14 cellular contexts compared by ENCODE assay signal in the genomic region with DNA sequence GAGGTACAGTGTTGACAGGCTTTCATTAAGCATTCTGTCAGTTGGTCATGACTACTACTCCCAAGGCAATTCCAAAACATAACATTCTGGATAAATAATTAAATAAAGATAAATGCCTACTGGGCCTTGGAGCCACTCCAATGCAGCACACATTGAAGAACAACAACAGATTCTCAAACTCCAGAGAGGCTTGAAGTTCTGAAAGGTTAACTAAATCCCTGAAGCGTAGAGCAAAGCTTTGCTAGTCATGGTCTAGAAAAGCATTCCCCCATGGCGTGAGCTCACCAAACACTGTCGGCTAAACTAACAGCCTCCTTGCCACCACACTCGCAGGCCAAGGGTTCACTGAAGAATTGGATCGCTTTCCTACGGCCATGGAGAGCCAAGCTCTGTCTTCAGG.
A peak's percentile ranks its signal among the peaks of the same experiment; 100 is the strongest.
DNase-seq lines count a peak whose midpoint lies in the region; ATAC-seq and TF ChIP-seq lines count a peak whose summit lies in the region.
"Had no signal": no experiment of that assay in that cellular context is flagged by ENCODE, and none has a peak within 500 bp of the region (broad histone marks: within the 10 kb centered on the region; RNA-seq: fewer than 3 reads in every experiment).

No MANE protein-coding gene starts in this region.

- H3K27ac Mint-ChIP-seq in activated T-helper 17 cell treated with anti-CD3 and anti-CD28 coated beads, Interleukin-2, amount 50 U/mL, for 72 hours, result no peak overlapping the region
- H3K27ac Mint-ChIP-seq in stimulated activated memory B cell treated with anti-CD40 and anti-IgM and Interleukin-4, amounts not matched to agents 10 μg/mL and 1 μg/mL and 100 μg/mL, for 72 hours, result no peak overlapping the region
- H3K27ac Mint-ChIP-seq: CD4-positive, CD25-positive, alpha-beta regulatory T cell had no signal

- in situ Hi-C loops in Caki2 (cut with HindIII; ENCODE audit: low pct_unique_long_range_greater_than_20kb, low sequenced_read_pairs), result no loop called here

- H3K4me2 ChIP-seq in OCI-LY7 (ENCODE audit: low read length), result no peak overlapping the region
- H3K4me2 ChIP-seq: BLaER1 treated with 17β-estradiol and CSF1 and Interleukin-3, amounts not matched to agents 10 nM and 100 nM had no signal

- H2AFZ ChIP-seq in OCI-LY7 (ENCODE audit: low read length), result no peak overlapping the region

- H4K20me1 ChIP-seq in OCI-LY7 (ENCODE audit: insufficient read depth, low read length), result no peaks in the 10 kb centered on the region
- H4K20me1 ChIP-seq: BLaER1 treated with 17β-estradiol and CSF1 and Interleukin-3, amounts not matched to agents 10 nM and 100 nM had no signal

- no peak overlapping the region for H3K4me3 ChIP-seq in OCI-LY7 (ENCODE audit: low read depth, low read length, poor library complexity, severe bottlenecking)
- H3K4me3 ChIP-seq: BLaER1 treated with 17β-estradiol and CSF1 and Interleukin-3, amounts not matched to agents 10 nM and 100 nM had no signal

- intact Hi-C loops in OCI-LY7 (cut with micrococcal nuclease; ENCODE audit: unreplicated experiment), result no loop called here

- H3K4me1 ChIP-seq in OCI-LY7 (ENCODE audit: insufficient read depth, low read length, poor library complexity, severe bottlenecking), result no peaks in the 10 kb centered on the region
- H3K4me1 ChIP-seq: BLaER1 treated with 17β-estradiol and CSF1 and Interleukin-3, amounts not matched to agents 10 nM and 100 nM had no signal

- CTCF ChIA-PET in OCI-LY7 (lab: Charles Lee; ENCODE audit: unreplicated experiment), result no interaction called here

- POLR2A ChIA-PET in OCI-LY7 (lab: Charles Lee), result no interaction called here

- H3K4me3 Mint-ChIP-seq in activated T-helper 17 cell treated with anti-CD3 and anti-CD28 coated beads, Interleukin-2, amount 50 U/mL, for 72 hours, result no peak overlapping the region
- H3K4me3 Mint-ChIP-seq in stimulated activated memory B cell treated with anti-CD40 and anti-IgM and Interleukin-4, amounts not matched to agents 10 μg/mL and 1 μg/mL and 100 μg/mL, for 72 hours, result no peak overlapping the region
- H3K4me3 Mint-ChIP-seq: CD4-positive, CD25-positive, alpha-beta regulatory T cell had no signal

- ATAC-seq in activated T-helper 17 cell treated with anti-CD3 and anti-CD28 coated beads, Interleukin-2, amount 50 U/mL, for 72 hours (replicated peaks), result no peak
- no peak for ATAC-seq in stimulated activated memory B cell treated with anti-CD40 and anti-IgM and Interleukin-4, amounts not matched to agents 10 μg/mL and 1 μg/mL and 100 μg/mL, for 72 hours

- no peaks in the 10 kb centered on the region for H3K4me1 Mint-ChIP-seq in activated T-helper 17 cell treated with anti-CD3 and anti-CD28 coated beads, Interleukin-2, amount 50 U/mL, for 72 hours
- H3K4me1 Mint-ChIP-seq in stimulated activated memory B cell treated with anti-CD40 and anti-IgM and Interleukin-4, amounts not matched to agents 10 μg/mL and 1 μg/mL and 100 μg/mL, for 72 hours, result no peaks in the 10 kb centered on the region
- H3K4me1 Mint-ChIP-seq: CD4-positive, CD25-positive, alpha-beta regulatory T cell had no signal

- DNase-seq in Caki2 (ENCODE audit: low read depth) (peak; percentile 69), glomerular visceral epithelial cell (ENCODE audit: extremely low spot score) (peak; percentile 5), left kidney (ENCODE audit: low read depth, low spot score) (peak; percentile 34), smooth muscle cell of the brain vasculature (ENCODE audit: low read depth, low spot score) (peak; percentile 12), OCI-LY7 (ENCODE audit: low spot score) (no peak)
- DNase-seq: 8988T; Calu3; CD4-positive, CD25-positive, alpha-beta regulatory T cell; DMS 273 treated with DMSO at 0.1 percent for 48 hours; H7 had no signal

- peaks cover 12% of the 10 kb centered on the region for H3K27me3 Mint-ChIP-seq in activated T-helper 17 cell treated with anti-CD3 and anti-CD28 coated beads, Interleukin-2, amount 50 U/mL, for 72 hours
- peaks cover 25% of the 10 kb centered on the region for H3K27me3 Mint-ChIP-seq in stimulated activated memory B cell treated with anti-CD40 and anti-IgM and Interleukin-4, amounts not matched to agents 10 μg/mL and 1 μg/mL and 100 μg/mL, for 72 hours
- H3K27me3 Mint-ChIP-seq: CD4-positive, CD25-positive, alpha-beta regulatory T cell had no signal

- no peaks in the 10 kb centered on the region for H3K36me3 ChIP-seq in OCI-LY7 (ENCODE audit: insufficient read depth, low read length)
- H3K36me3 ChIP-seq: BLaER1 treated with 17β-estradiol and CSF1 and Interleukin-3, amounts not matched to agents 10 nM and 100 nM had no signal

- no peak overlapping the region for H3K27ac ChIP-seq in OCI-LY7 (ENCODE audit: low read depth, low read length, poor library complexity, severe bottlenecking)
- H3K27ac ChIP-seq: BLaER1 treated with 17β-estradiol and CSF1 and Interleukin-3, amounts not matched to agents 10 nM and 100 nM; HL-60 had no signal

- no peaks in the 10 kb centered on the region for H3K36me3 Mint-ChIP-seq in activated T-helper 17 cell treated with anti-CD3 and anti-CD28 coated beads, Interleukin-2, amount 50 U/mL, for 72 hours (ENCODE audit: low read depth)
- H3K36me3 Mint-ChIP-seq in stimulated activated memory B cell treated with anti-CD40 and anti-IgM and Interleukin-4, amounts not matched to agents 10 μg/mL and 1 μg/mL and 100 μg/mL, for 72 hours, result no peaks in the 10 kb centered on the region
- H3K36me3 Mint-ChIP-seq: CD4-positive, CD25-positive, alpha-beta regulatory T cell had no signal

- no peaks in the 10 kb centered on the region for H3K9me3 ChIP-seq in OCI-LY7 (ENCODE audit: low read length)
- H3K9me3 ChIP-seq: BLaER1 treated with 17β-estradiol and CSF1 and Interleukin-3, amounts not matched to agents 10 nM and 100 nM had no signal

- no TSS peak for BruUV-seq in OCI-LY7 (replicated peaks; lab: Mats Ljungman, UMichigan)

- no peaks in the 10 kb centered on the region for H3K9me3 Mint-ChIP-seq in activated T-helper 17 cell treated with anti-CD3 and anti-CD28 coated beads, Interleukin-2, amount 50 U/mL, for 72 hours
- H3K9me3 Mint-ChIP-seq in stimulated activated memory B cell treated with anti-CD40 and anti-IgM and Interleukin-4, amounts not matched to agents 10 μg/mL and 1 μg/mL and 100 μg/mL, for 72 hours, result no peaks in the 10 kb centered on the region

- no peaks in the 10 kb centered on the region for H3K79me2 ChIP-seq in OCI-LY7 (ENCODE audit: insufficient read depth, low read depth, low read length)

- no peak for TF ChIP-seq CTCF in OCI-LY7 (conservative IDR thresholded peaks at IDR 0.05; ENCODE audit: low read length)

- H3K9me2 ChIP-seq in OCI-LY7 (ENCODE audit: insufficient read depth, low read length), result no peaks in the 10 kb centered on the region
